ENCODE assay signal across 8 cellular contexts in genomic region chr4:102826890-102827673, GRCh38. TPM values are rescaled to one million over a fixed set of nuclear protein-coding genes. Genes with fewer than 3 reads are reported as not detected.
DNase-seq lines count a peak whose midpoint lies in the region; ATAC-seq and TF ChIP-seq lines count a peak whose summit lies in the region.

Gene UBE2D3 (minus strand): TSS chr4:102827551. CDS start chr4:102826508, 1,043 bp downstream.

- no peaks in the 10 kb centered on the region for H3K9me3 ChIP-seq in CD4-positive, CD25-positive, alpha-beta regulatory T cell (ENCODE audit: control insufficient read depth in 2 of 2, low read length in 2 of 2)
- H3K9me3 ChIP-seq in ectodermal cell (ENCODE audit: control insufficient read depth, low read length) = no peaks in the 10 kb centered on the region
- no peaks in the 10 kb centered on the region for H3K9me3 ChIP-seq in lung (ENCODE audit: control insufficient read depth in 2 of 2, insufficient read depth in 1 of 2, low read length in 1 of 2)

- no peaks in the 10 kb centered on the region for H3K27me3 ChIP-seq in CD4-positive, CD25-positive, alpha-beta regulatory T cell (ENCODE audit: control insufficient read depth, insufficient read depth, low read length)
- H3K27me3 ChIP-seq in ectodermal cell (ENCODE audit: control insufficient read depth, insufficient read depth, low read length, poor library complexity, severe bottlenecking) (no peaks in the 10 kb centered on the region), lung (ENCODE audit: control insufficient read depth, insufficient read depth) (no peaks in the 10 kb centered on the region)

- WGBS in ectodermal cell, 2 experiments = 0% methylated on average over 73 of the region's 73 CpGs
- 0 to 1% methylated on average over 61 to 73 of the region's 73 CpGs for WGBS in lung, 2 donors

- peak; percentile 46 to 49 for ATAC-seq in CD4-positive, CD25-positive, alpha-beta regulatory T cell (ENCODE audit: low read depth in 2 of 2)
- ATAC-seq in GM19438 (IDR thresholded peaks at IDR 0.05; ENCODE audit: low read depth, unreplicated experiment) (peak; percentile 23), lung (ENCODE audit: insufficient read depth, low FRiP score) (peak; percentile 78)

- peak; percentile 89 to 98 (median 96) for DNase-seq in CD4-positive, CD25-positive, alpha-beta regulatory T cell
- DNase-seq in HK-2 (ENCODE audit: unreplicated experiment) (peak; percentile 92), NCI-H82 treated with DMSO at 0.1 percent for 48 hours (lab: John Stamatoyannopoulos, UW; ENCODE audit: unreplicated experiment) (peak; percentile 80), lung (ENCODE audit: low spot score) (peak; percentile 92)
- DNase-seq in activated CD4-positive, alpha-beta memory T cell treated with anti-CD3 and anti-CD28 coated beads, Interleukin-2, amount 10 ng/mL, durations not matched to agents 7 days and 5 days = peak; percentile 95
- peak; percentile 89 to 92 (median 91) for DNase-seq in stimulated activated CD4-positive, alpha-beta T cell treated with anti-CD3 and anti-CD28 coated beads, TNF-alpha, amount 100 ng/mL, for 4 hours (ENCODE audit: low read depth in 3 of 3)

- H3K27me3 Mint-ChIP-seq in CD4-positive, CD25-positive, alpha-beta regulatory T cell = no peaks in the 10 kb centered on the region
- no peaks in the 10 kb centered on the region for H3K27me3 Mint-ChIP-seq in activated CD4-positive, alpha-beta memory T cell treated with anti-CD3 and anti-CD28 coated beads, Interleukin-2, amount 10 ng/mL, durations not matched to agents 7 days and 5 days

- H3K9me3 Mint-ChIP-seq in CD4-positive, CD25-positive, alpha-beta regulatory T cell = no peaks in the 10 kb centered on the region
- no peaks in the 10 kb centered on the region for H3K9me3 Mint-ChIP-seq in activated CD4-positive, alpha-beta memory T cell treated with anti-CD3 and anti-CD28 coated beads, Interleukin-2, amount 10 ng/mL, durations not matched to agents 7 days and 5 days

- no peak for TF ChIP-seq CTCF in lung (IDR thresholded peaks at IDR 0.05; ENCODE audit: control extremely low read depth, extremely low read depth)

- peaks cover 8 to 36% (median 33%) of the 10 kb centered on the region in 4 donors for H3K4me1 Mint-ChIP-seq in CD4-positive, CD25-positive, alpha-beta regulatory T cell
- peaks cover 39% of the 10 kb centered on the region for H3K4me1 Mint-ChIP-seq in activated CD4-positive, alpha-beta memory T cell treated with anti-CD3 and anti-CD28 coated beads, Interleukin-2, amount 10 ng/mL, durations not matched to agents 7 days and 5 days

- peaks cover 26% of the 10 kb centered on the region for H3K4me1 ChIP-seq in CD4-positive, CD25-positive, alpha-beta regulatory T cell (ENCODE audit: control insufficient read depth, insufficient read depth, low read length, poor library complexity, severe bottlenecking)
- H3K4me1 ChIP-seq in ectodermal cell (ENCODE audit: control insufficient read depth, insufficient read depth, low read length) (no peaks in the 10 kb centered on the region), lung (ENCODE audit: control insufficient read depth in 2 of 2, insufficient read depth in 2 of 2, low read length in 2 of 2) (peaks cover 0 to 5% of the 10 kb centered on the region in 2 donors)

- peak within 1 kb of the TSS; percentile 100 for H3K27ac ChIP-seq in CD4-positive, CD25-positive, alpha-beta regulatory T cell (ENCODE audit: insufficient read depth, low read length, poor library complexity, severe bottlenecking)
- H3K27ac ChIP-seq in ectodermal cell (ENCODE audit: insufficient read depth, low read depth, low read length, poor library complexity, severe bottlenecking) (peak within 1 kb of the TSS; percentile 99), lung (ENCODE audit: low read depth in 1 of 2, low read length in 1 of 2) (peak within 1 kb of the TSS; percentile 99 to 100)

- H3K36me3 ChIP-seq in CD4-positive, CD25-positive, alpha-beta regulatory T cell (ENCODE audit: control insufficient read depth, insufficient read depth, low read length) = peaks cover 10% of the 10 kb centered on the region
- H3K36me3 ChIP-seq in ectodermal cell (ENCODE audit: control insufficient read depth, insufficient read depth, low read length) = no peaks in the 10 kb centered on the region
- no peaks in the 10 kb centered on the region for H3K36me3 ChIP-seq in lung (ENCODE audit: control insufficient read depth in 2 of 2, insufficient read depth in 2 of 2, low read length in 2 of 2)

- H3K36me3 Mint-ChIP-seq in CD4-positive, CD25-positive, alpha-beta regulatory T cell = peaks cover 6% of the 10 kb centered on the region
- H3K36me3 Mint-ChIP-seq in activated CD4-positive, alpha-beta memory T cell treated with anti-CD3 and anti-CD28 coated beads, Interleukin-2, amount 10 ng/mL, durations not matched to agents 7 days and 5 days (ENCODE audit: low read depth) = peaks cover 26% of the 10 kb centered on the region

- H3K4me3 ChIP-seq in CD4-positive, CD25-positive, alpha-beta regulatory T cell (ENCODE audit: low read depth, low read length) = peak within 1 kb of the TSS; percentile 100
- H3K4me3 ChIP-seq in ectodermal cell (ENCODE audit: insufficient read depth, low read depth, low read length) (peak within 1 kb of the TSS; percentile 87), lung (peak within 1 kb of the TSS; percentile 92)

- no peak within 1 kb of the TSS for H3K27ac Mint-ChIP-seq in CD4-positive, CD25-positive, alpha-beta regulatory T cell
- H3K27ac Mint-ChIP-seq in activated CD4-positive, alpha-beta memory T cell treated with anti-CD3 and anti-CD28 coated beads, Interleukin-2, amount 10 ng/mL, durations not matched to agents 7 days and 5 days = no peak within 1 kb of the TSS

- CTCF ChIA-PET in activated CD4-positive, alpha-beta memory T cell treated with anti-CD3 and anti-CD28 coated beads, Interleukin-2, amount 10 ng/mL, durations not matched to agents 7 days and 5 days (lab: Charles Lee) = interaction anchor here (0.6 to 3.3 kb wide), 14 partner anchors 8 to 482 kb away, joined by 3 to 34 read pairs (median 4); partner anchors contain the start of genes BDH2, CISD2, SLC39A8 and SLC9B2

- POLR2A ChIA-PET in activated CD4-positive, alpha-beta memory T cell treated with anti-CD3 and anti-CD28 coated beads, Interleukin-2, amount 10 ng/mL, durations not matched to agents 7 days and 5 days (lab: Charles Lee) = interaction anchor here (0.7 to 15.1 kb wide), 47 partner anchors 10 to 482 kb away, joined by 3 to 510 read pairs (median 7); partner anchors contain the start of genes BDH2, CENPE, CISD2 and MANBA

- H3K4me3 Mint-ChIP-seq in CD4-positive, CD25-positive, alpha-beta regulatory T cell = no peak within 1 kb of the TSS
- H3K4me3 Mint-ChIP-seq in activated CD4-positive, alpha-beta memory T cell treated with anti-CD3 and anti-CD28 coated beads, Interleukin-2, amount 10 ng/mL, durations not matched to agents 7 days and 5 days = no peak within 1 kb of the TSS

RNA-seq across cellular contexts. Expression of gene UBE2D3, which starts in this region (rescaled TPM):
- total RNA-seq in CD4-positive, CD25-positive, alpha-beta regulatory T cell = 587 TPM
- polyA plus RNA-seq in CD4-positive, CD25-positive, alpha-beta regulatory T cell = 100 to 1,000 TPM; 452 to 502 (median 479) TPM
- 100 to 1,000 TPM; 378 to 380 TPM for total RNA-seq in activated CD4-positive, alpha-beta memory T cell treated with anti-CD3 and anti-CD28 coated beads, Interleukin-2, amount 10 ng/mL, durations not matched to agents 7 days and 5 days
- 349 TPM for polyA plus RNA-seq in ectodermal cell (2013, experiment 1 of 4)
- 338 TPM for polyA plus RNA-seq in ectodermal cell (2013, experiment 2 of 4)
- 351 TPM for polyA plus RNA-seq in ectodermal cell (2013, experiment 3 of 4)
- polyA plus RNA-seq in ectodermal cell (2013, experiment 4 of 4) = 330 TPM
- total RNA-seq in lung = 100 to 1,000 TPM; 252 to 373 TPM
- 100 to 1,000 TPM; 165 to 293 TPM for polyA plus RNA-seq in lung

Comparison
In these comparisons a context has a peak if more than half of its experiments do, and no peak if none do; other contexts are left out.
1. Peak in every context shown above with its lines: DNase-seq, ATAC-seq, H3K4me3 ChIP-seq and H3K27ac ChIP-seq.
2. ATAC-seq: peak in every context shown above with its lines; median percentile 78 in lung; 48 in CD4-positive, CD25-positive, alpha-beta regulatory T cell; 23 in GM19438.